In genomic region chr16:14742269-14743128, GRCh38 we compare ENCODE assay signal across 9 cellular contexts. TPM values are rescaled to one million over a fixed set of nuclear protein-coding genes. Genes with fewer than 3 reads are reported as not detected.
A peak's percentile ranks its signal among the peaks of the same experiment; 100 is the strongest.
DNase-seq lines count a peak whose midpoint lies in the region; ATAC-seq lines count a peak whose summit lies in the region.
"Not testable (repeated sequence)": the region's sequence is repeated elsewhere in the genome, so short reads cannot be mapped to it uniquely, and the experiment has no call there.
"Had no signal": no experiment of that assay in that cellular context is flagged by ENCODE, and none has a peak within 500 bp of the region (broad histone marks: within the 10 kb centered on the region; RNA-seq: fewer than 3 reads in every experiment).

TSS of gene NPIPA2 (plus strand) at chr16:14742533. CDS start at chr16:14748066, 5,533 bp downstream.

- not testable (repeated sequence) for H3K27ac Mint-ChIP-seq in activated T-helper 17 cell treated with anti-CD3 and anti-CD28 coated beads, Interleukin-2, amount 50 U/mL, for 72 hours; stimulated activated effector memory CD8-positive, alpha-beta T cell treated with anti-CD3 and anti-CD28 coated beads, Interleukin-12 subunit alpha, Interleukin-12 subunit beta, amount 100 ng/mL, for 72 hours

- not testable (repeated sequence) for H3K27me3 Mint-ChIP-seq in activated T-helper 17 cell treated with anti-CD3 and anti-CD28 coated beads, Interleukin-2, amount 50 U/mL, for 72 hours

- H3K9me3 Mint-ChIP-seq in activated T-helper 17 cell treated with anti-CD3 and anti-CD28 coated beads, Interleukin-2, amount 50 U/mL, for 72 hours; stimulated activated effector memory CD8-positive, alpha-beta T cell treated with anti-CD3 and anti-CD28 coated beads, Interleukin-12 subunit alpha, Interleukin-12 subunit beta, amount 100 ng/mL, for 72 hours: not testable (repeated sequence)

- not testable (repeated sequence) for H3K36me3 Mint-ChIP-seq in activated T-helper 17 cell treated with anti-CD3 and anti-CD28 coated beads, Interleukin-2, amount 50 U/mL, for 72 hours (ENCODE audit: low read depth); stimulated activated effector memory CD8-positive, alpha-beta T cell treated with anti-CD3 and anti-CD28 coated beads, Interleukin-12 subunit alpha, Interleukin-12 subunit beta, amount 100 ng/mL, for 72 hours

- ATAC-seq in GM18502 (IDR thresholded peaks at IDR 0.05; ENCODE audit: poor library complexity, unreplicated experiment) (peak; percentile 99), GM19372 (IDR thresholded peaks at IDR 0.05; ENCODE audit: low read depth, unreplicated experiment) (peak; percentile 94), GM21786 (IDR thresholded peaks at IDR 0.05; ENCODE audit: unreplicated experiment) (peak; percentile 99), HG03025 (IDR thresholded peaks at IDR 0.05; ENCODE audit: low FRiP score, unreplicated experiment) (peak; percentile 94), HG03469 (IDR thresholded peaks at IDR 0.05; ENCODE audit: unreplicated experiment) (peak; percentile 92), left ventricle myocardium superior (peak; percentile 100)
- ATAC-seq in activated T-helper 17 cell treated with anti-CD3 and anti-CD28 coated beads, Interleukin-2, amount 50 U/mL, for 72 hours (replicated peaks) = peak; percentile 99
- ATAC-seq in stimulated activated effector memory CD8-positive, alpha-beta T cell treated with anti-CD3 and anti-CD28 coated beads, Interleukin-12 subunit alpha, Interleukin-12 subunit beta, amount 100 ng/mL, for 72 hours = peak; percentile 100

- H3K4me1 Mint-ChIP-seq in activated T-helper 17 cell treated with anti-CD3 and anti-CD28 coated beads, Interleukin-2, amount 50 U/mL, for 72 hours; stimulated activated effector memory CD8-positive, alpha-beta T cell treated with anti-CD3 and anti-CD28 coated beads, Interleukin-12 subunit alpha, Interleukin-12 subunit beta, amount 100 ng/mL, for 72 hours: not testable (repeated sequence)

- H3K4me3 Mint-ChIP-seq in activated T-helper 17 cell treated with anti-CD3 and anti-CD28 coated beads, Interleukin-2, amount 50 U/mL, for 72 hours; stimulated activated effector memory CD8-positive, alpha-beta T cell treated with anti-CD3 and anti-CD28 coated beads, Interleukin-12 subunit alpha, Interleukin-12 subunit beta, amount 100 ng/mL, for 72 hours: not testable (repeated sequence)

- intact Hi-C loops in left ventricle myocardium superior (cut with micrococcal nuclease) = not testable (repeated sequence)

- DNase-seq in left ventricle myocardium superior; stimulated activated effector memory CD8-positive, alpha-beta T cell treated with anti-CD3 and anti-CD28 coated beads, Interleukin-12 subunit alpha, Interleukin-12 subunit beta, amount 100 ng/mL, for 72 hours (ENCODE audit: low spot score in 2 of 2): not testable (repeated sequence)

RNA-seq across cellular contexts. Expression of gene NPIPA2, which starts in this region (rescaled TPM):
- total RNA-seq in activated T-helper 17 cell treated with anti-CD3 and anti-CD28 coated beads, Interleukin-2, amount 50 U/mL, for 72 hours = 1 to 10 TPM; 2.4 to 4.6 TPM
- 3.4 TPM for total RNA-seq in left ventricle myocardium superior
- total RNA-seq: vagina had no signal
